ENCODE assay signal across 8 cellular contexts in the genomic region with DNA sequence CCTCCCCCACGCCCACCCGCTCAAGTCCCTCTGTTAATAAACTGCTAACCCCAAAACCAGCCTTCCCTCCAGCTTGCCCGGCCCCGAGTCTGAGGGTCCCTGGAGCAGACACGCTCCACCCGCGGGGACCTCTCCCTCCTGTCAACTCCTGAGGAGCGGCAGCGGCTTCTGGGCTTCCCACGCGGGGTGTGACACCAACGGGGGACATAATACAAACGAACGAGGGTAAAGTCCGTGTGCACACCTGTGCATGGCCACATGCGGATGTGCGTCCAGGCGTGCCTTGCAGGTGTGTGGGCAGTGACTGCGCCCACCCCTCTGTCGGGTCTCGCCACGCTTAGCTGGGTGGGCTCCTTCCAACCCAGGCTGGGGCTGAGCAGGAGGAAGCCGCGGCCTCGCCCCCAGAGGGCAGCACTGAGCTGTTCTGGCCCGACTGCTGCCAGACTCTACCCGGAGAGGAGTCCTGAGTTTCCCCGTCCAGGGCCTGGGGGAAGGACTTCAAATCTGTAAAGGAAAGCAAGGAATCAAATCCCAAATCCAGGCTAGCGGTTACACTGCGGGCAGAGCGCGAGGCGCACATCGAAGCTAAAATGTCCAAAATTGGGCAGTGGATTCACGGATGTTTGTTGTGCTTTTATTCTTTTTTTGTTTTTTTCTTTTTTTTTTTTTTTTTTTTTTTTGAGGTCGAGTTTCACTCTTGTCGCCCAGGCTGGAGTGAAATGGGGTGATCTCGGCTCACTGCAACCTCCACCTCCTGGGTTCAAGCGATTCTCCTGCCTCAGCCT. TPM values are rescaled to one million over a fixed set of nuclear protein-coding genes. Genes with fewer than 3 reads are reported as not detected.
DNase-seq lines count a peak whose midpoint lies in the region; ATAC-seq and TF ChIP-seq lines count a peak whose summit lies in the region.

No MANE protein-coding gene starts in this region.

- CTCF ChIA-PET in PC-3 (lab: Charles Lee), result interaction anchor here (0.6 to 1.7 kb wide), 14 partner anchors 12 to 944 kb away, joined by 3 to 24 read pairs (median 5); no protein-coding TSS in a partner anchor

- WGBS in esophagus squamous epithelium, 2 donors, result 2 to 8% methylated on average over 16 to 23 of the region's 39 CpGs

- no peaks in the 10 kb centered on the region for H3K27me3 ChIP-seq in PC-3 (ENCODE audit: low read length)
- no peaks in the 10 kb centered on the region for H3K27me3 ChIP-seq in esophagus squamous epithelium

- H4K20me1 ChIP-seq in PC-3 (ENCODE audit: low read length), result no peaks in the 10 kb centered on the region

- DNase-seq in GM12864 (ENCODE audit: low read depth) (peak; percentile 45), PC-3 (peak; percentile 78), esophagus squamous epithelium (lab: John Stamatoyannopoulos, UW) (peak; percentile 21), myocyte (ENCODE audit: low read depth) (peak; percentile 83)
- DNase-seq in Jurkat, Clone E6-1 (ENCODE audit: low read depth, low spot score), result peak; percentile 62
- DNase-seq in activated T-cell treated with anti-CD3 and anti-CD28 coated beads, Interleukin-2, amount 50 U/mL, for 48 hours, result peak; percentile 91 to 93
- peak; percentile 71 to 77 for DNase-seq in stimulated activated CD8-positive, alpha-beta memory T cell treated with anti-CD3 and anti-CD28 coated beads, Interleukin-7, amount 100 ng/mL, for 1 hour (ENCODE audit: low read depth in 2 of 2)

- peak overlapping the region; percentile 79 for H3K9ac ChIP-seq in PC-3 (ENCODE audit: low read length)

- H3K4me1 ChIP-seq in PC-3 (ENCODE audit: insufficient read depth, low read length) (peaks cover 11% of the 10 kb centered on the region), esophagus squamous epithelium (peaks cover 34 to 80% (median 53%) of the 10 kb centered on the region in 3 donors)

- H3K27ac ChIP-seq in PC-3 (ENCODE audit: low read length), result peak overlapping the region; percentile 65
- H3K27ac ChIP-seq in esophagus squamous epithelium, result peak overlapping the region; percentile 95 to 98 (median 97)

- H3F3A ChIP-seq in PC-3 (ENCODE audit: low read length, unreplicated experiment), result no peaks in the 10 kb centered on the region

- no peaks in the 10 kb centered on the region for H3K36me3 ChIP-seq in PC-3 (ENCODE audit: low read depth, low read length)
- H3K36me3 ChIP-seq in esophagus squamous epithelium, result no peaks in the 10 kb centered on the region

- BruUV-seq in PC-3 (replicated peaks; lab: Mats Ljungman, UMichigan), result no TSS peak

- intact Hi-C loops in PC-3 (cut with micrococcal nuclease), result loop anchor here (1.0 to 10.0 kb wide), 4 partner anchors 14 to 244 kb away; no protein-coding TSS in a partner anchor
- intact Hi-C loops in esophagus squamous epithelium (cut with DNase I), result loop anchor here (5.0 to 10.0 kb wide), 3 partner anchors 66 to 736 kb away; no protein-coding TSS in a partner anchor

- peak; percentile 86 for ATAC-seq in PC-3
- ATAC-seq in HG02588 (IDR thresholded peaks at IDR 0.05; ENCODE audit: unreplicated experiment), result no peak

- no peak for TF ChIP-seq POLR2A in esophagus squamous epithelium (IDR thresholded peaks at IDR 0.05)

- POLR2A ChIA-PET in PC-3 (lab: Charles Lee; ENCODE audit: unreplicated experiment), result interaction anchor here (0.6 kb wide), 1 partner anchor 69 kb away, joined by 15 read pairs; no protein-coding TSS in a partner anchor

- peak; percentile 92 for TF ChIP-seq CTCF in GM12864 (IDR thresholded peaks at IDR 0.05; ENCODE audit: low read depth, low read length, missing control alignments)
- peak; percentile 81 for TF ChIP-seq CTCF in PC-3 (conservative IDR thresholded peaks at IDR 0.05; ENCODE audit: low read depth, low read length)
- TF ChIP-seq CTCF in esophagus squamous epithelium (IDR thresholded peaks at IDR 0.05), result peak; percentile 90 to 99 (median 96)

- H3K4me3 ChIP-seq in GM12864 (ENCODE audit: low read depth, low read length) (peak overlapping the region; percentile 8), PC-3 (ENCODE audit: low read length) (peak overlapping the region; percentile 72), esophagus squamous epithelium (peak overlapping the region; percentile 1 to 67 (median 42))
- peak overlapping the region; percentile 45 for H3K4me3 ChIP-seq in Jurkat, Clone E6-1 (ENCODE audit: low read length)

- peak overlapping the region; percentile 96 for H3K4me2 ChIP-seq in PC-3 (ENCODE audit: low read length)

- H3K9me2 ChIP-seq in PC-3 (replicated peaks; ENCODE audit: low read length), result no peaks in the 10 kb centered on the region

- peak overlapping the region; percentile 90 for H2AFZ ChIP-seq in PC-3 (ENCODE audit: low read length)

- no peaks in the 10 kb centered on the region for H3K79me2 ChIP-seq in PC-3 (ENCODE audit: low read length)

- no peaks in the 10 kb centered on the region for H3K9me3 ChIP-seq in PC-3 (ENCODE audit: low read length)
- H3K9me3 ChIP-seq in esophagus squamous epithelium, result no peaks in the 10 kb centered on the region

RNA-seq across cellular contexts. Expression of a gene that starts 24.2 kb away (rescaled TPM):
- polyA plus RNA-seq in Jurkat, Clone E6-1 (2012; ENCODE audit: insufficient read depth, insufficient read length), result not detected
- total RNA-seq in PC-3 (2014; rRNA removed) (92.1 and 115 TPM in 2 replicates), esophagus squamous epithelium (1,000 to 10,000 TPM in 1 of 4 donors, 10 to 100 TPM in 3; 45.8 to 2,552 (median 75.7) TPM), myocyte (0.32 and 2.4 TPM in 2 replicates)
- 9.9 TPM for polyA plus RNA-seq in myocyte (2012)

RNA-seq across cellular contexts. Expression of a gene that starts 36.0 kb away (rescaled TPM):
- not detected for polyA plus RNA-seq in Jurkat, Clone E6-1 (2012; ENCODE audit: insufficient read depth, insufficient read length)
- total RNA-seq in PC-3 (2014; rRNA removed), result 42.6 and 53.1 TPM in 2 replicates
- total RNA-seq in esophagus squamous epithelium, result 1,000 to 10,000 TPM in 2 of 4 donors, 100 to 1,000 TPM in 2; 156 to 6,712 (median 1,275) TPM
- total RNA-seq in myocyte, result not detected in 2 replicates
- 0.34 TPM for polyA plus RNA-seq in myocyte (2012)

RNA-seq across cellular contexts. Expression of a gene that starts 40.1 kb away (rescaled TPM):
- polyA plus RNA-seq in Jurkat, Clone E6-1 (2012; ENCODE audit: insufficient read depth, insufficient read length), result 676 TPM
- total RNA-seq in PC-3 (2014; rRNA removed) (88.7 and 95.9 TPM in 2 replicates), esophagus squamous epithelium (100 to 1,000 TPM in 3 of 4 donors, 10 to 100 TPM in 1; 96.5 to 311 (median 223) TPM), myocyte (78.1 and 112 TPM in 2 replicates)
- polyA plus RNA-seq in myocyte (2012), result 1,247 TPM

Comparison
In these comparisons a context has a peak if more than half of its experiments do, and no peak if none do; other contexts are left out.
1. DNase-seq: peak in every context shown above with its lines; median percentile 92 in activated T-cell treated with anti-CD3 and anti-CD28 coated beads, Interleukin-2, amount 50 U/mL, for 48 hours; 83 in myocyte; 78 in PC-3; 74 in stimulated activated CD8-positive, alpha-beta memory T cell treated with anti-CD3 and anti-CD28 coated beads, Interleukin-7, amount 100 ng/mL, for 1 hour; 62 in Jurkat, Clone E6-1; 45 in GM12864; 21 in esophagus squamous epithelium.
2. H3K4me3 ChIP-seq: peak in every context shown above with its lines; median percentile 72 in PC-3; 45 in Jurkat, Clone E6-1; 42 in esophagus squamous epithelium; 8 in GM12864.
3. RNA of a gene that starts 24.2 kb away (total RNA-seq): 92.1 to 115 TPM in PC-3 and 45.8 to 2,552 TPM in esophagus squamous epithelium; 0.32 to 2.4 TPM in myocyte; every median in the first group is over 10 times any median in the second.
4. RNA of a gene that starts 36.0 kb away (total RNA-seq): 156 to 6,712 TPM in esophagus squamous epithelium and 42.6 to 53.1 TPM in PC-3; not detected in myocyte; every median in the first group is over 10 times any median in the second.
5. Peak in every context shown above with its lines, with median percentiles within 50 percentile points of each other: CTCF ChIP-seq.